ENCODE assay signal across 8 cellular contexts in genomic region chr11:128324531-128325141, GRCh38.
A peak's percentile ranks its signal among the peaks of the same experiment; 100 is the strongest.
DNase-seq lines count a peak whose midpoint lies in the region; ATAC-seq and TF ChIP-seq lines count a peak whose summit lies in the region.
"Had no signal": no experiment of that assay in that cellular context is flagged by ENCODE, and none has a peak within 500 bp of the region (broad histone marks: within the 10 kb centered on the region; RNA-seq: fewer than 3 reads in every experiment).

No MANE protein-coding gene starts in this region.

- CTCF ChIA-PET in A673 (lab: Charles Lee), result no interaction called here

- peak; percentile 85 to 89 for ATAC-seq in activated CD4-positive, CD25-positive, alpha-beta regulatory T cell treated with anti-CD3 and anti-CD28 coated beads, Interleukin-2, amount 50 U/mL, for 24 hours
- ATAC-seq in sciatic nerve (peak; percentile 36), HG02981 (IDR thresholded peaks at IDR 0.05; ENCODE audit: unreplicated experiment) (no peak)
- no peak for ATAC-seq in stimulated activated naive B cell treated with anti-CD40 and anti-IgM and Interleukin-4, amounts not matched to agents 10 μg/mL and 1 μg/mL and 100 μg/mL, for 72 hours (replicated peaks)
- ATAC-seq: Panc1 had no signal

- H3K4me1 ChIP-seq in stomach (no peaks in the 10 kb centered on the region), A673 (ENCODE audit: insufficient read depth, low read length, poor library complexity, severe bottlenecking) (no peaks in the 10 kb centered on the region)

- intact Hi-C loops in sciatic nerve (cut with DNase I) (no loop called here), stomach (cut with DNase I; ENCODE audit: low total_unique reads) (no loop called here), A673 (cut with micrococcal nuclease; ENCODE audit: unreplicated experiment) (no loop called here)

- no peaks in the 10 kb centered on the region for H3K9me3 Mint-ChIP-seq in stimulated activated naive B cell treated with anti-CD40 and anti-IgM and Interleukin-4, amounts not matched to agents 10 μg/mL and 1 μg/mL and 100 μg/mL, for 72 hours

- H3K27me3 Mint-ChIP-seq in stimulated activated naive B cell treated with anti-CD40 and anti-IgM and Interleukin-4, amounts not matched to agents 10 μg/mL and 1 μg/mL and 100 μg/mL, for 72 hours, result no peaks in the 10 kb centered on the region

- H3K9me3 ChIP-seq in stomach, result no peaks in the 10 kb centered on the region
- no peaks in the 10 kb centered on the region for H3K9me3 ChIP-seq in A673 (ENCODE audit: low read depth, low read length, poor library complexity, severe bottlenecking)

- no peak overlapping the region for H3K4me3 Mint-ChIP-seq in stimulated activated naive B cell treated with anti-CD40 and anti-IgM and Interleukin-4, amounts not matched to agents 10 μg/mL and 1 μg/mL and 100 μg/mL, for 72 hours

- no peak overlapping the region for H3K27ac Mint-ChIP-seq in stimulated activated naive B cell treated with anti-CD40 and anti-IgM and Interleukin-4, amounts not matched to agents 10 μg/mL and 1 μg/mL and 100 μg/mL, for 72 hours

- no peak for TF ChIP-seq EP300 in stomach (IDR thresholded peaks at IDR 0.05)

- peak; percentile 69 for DNase-seq in activated T-helper 9 cell treated with anti-CD3 and anti-CD28 coated beads, Interleukin-2, amount 50 U/mL, for 16 hours (ENCODE audit: low read depth)
- no peak for DNase-seq in sciatic nerve (ENCODE audit: low spot score)
- no peak for DNase-seq in stomach
- no peak for DNase-seq in stimulated activated naive B cell treated with anti-CD40 and anti-IgM and Interleukin-4, amounts not matched to agents 10 μg/mL and 1 μg/mL and 100 μg/mL, for 72 hours
- DNase-seq in A673 (ENCODE audit: low spot score), result no peak

- no peaks in the 10 kb centered on the region for H3K36me3 Mint-ChIP-seq in stimulated activated naive B cell treated with anti-CD40 and anti-IgM and Interleukin-4, amounts not matched to agents 10 μg/mL and 1 μg/mL and 100 μg/mL, for 72 hours

- TF ChIP-seq POLR2A in stomach (IDR thresholded peaks at IDR 0.05), result no peak

- POLR2A ChIA-PET in A673 (lab: Charles Lee; ENCODE audit: low non-redundant PET), result no interaction called here

- TF ChIP-seq CTCF in stomach (IDR thresholded peaks at IDR 0.05) (no peak), A673 (conservative IDR thresholded peaks at IDR 0.05; ENCODE audit: low read depth, low read length) (no peak)

- H3K27me3 ChIP-seq in stomach (no peaks in the 10 kb centered on the region), A673 (replicated peaks; ENCODE audit: insufficient read depth, low read depth, low read length, poor library complexity) (peaks cover 45% of the 10 kb centered on the region)

- H3K4me3 ChIP-seq in stomach (no peak overlapping the region), A673 (ENCODE audit: low read depth, low read length, poor library complexity, severe bottlenecking) (no peak overlapping the region)

- peak overlapping the region in 4 of 5 donors; percentile 24 to 64 (median 38) for H3K27ac ChIP-seq in stomach
- H3K27ac ChIP-seq in A673 (ENCODE audit: low read depth, low read length, poor library complexity, severe bottlenecking), result no peak overlapping the region

- no TSS peak for BruUV-seq in A673 (replicated peaks; lab: Mats Ljungman, UMichigan)

- H3K4me1 Mint-ChIP-seq in stimulated activated naive B cell treated with anti-CD40 and anti-IgM and Interleukin-4, amounts not matched to agents 10 μg/mL and 1 μg/mL and 100 μg/mL, for 72 hours, result peaks cover 46 to 71% of the 10 kb centered on the region in 2 donors

- H3K36me3 ChIP-seq in stomach (no peaks in the 10 kb centered on the region), A673 (ENCODE audit: insufficient read depth, low read length, poor library complexity, severe bottlenecking) (no peaks in the 10 kb centered on the region)

- WGBS in stomach, 5 donors, result 68 to 82% (median 78%) methylated on average over 14 of the region's 14 CpGs

Comparison
In these comparisons a context has a peak if more than half of its experiments do, and no peak if none do; other contexts are left out.
1. ATAC-seq: peak in activated CD4-positive, CD25-positive, alpha-beta regulatory T cell treated with anti-CD3 and anti-CD28 coated beads, Interleukin-2, amount 50 U/mL, for 24 hours (2 of 2) and sciatic nerve (single experiment); none in HG02981 (single experiment) and stimulated activated naive B cell treated with anti-CD40 and anti-IgM and Interleukin-4, amounts not matched to agents 10 μg/mL and 1 μg/mL and 100 μg/mL, for 72 hours (0 of 2).